In genomic region chr5:72816297-72817075, GRCh38 we compare ENCODE assay signal across 8 cellular contexts. TPM values are rescaled to one million over a fixed set of nuclear protein-coding genes. Genes with fewer than 3 reads are reported as not detected.
DNase-seq lines count a peak whose midpoint lies in the region; ATAC-seq lines count a peak whose summit lies in the region.

TNPO1 (plus strand) TSS chr5:72816661; CDS start chr5:72816738, 77 bp downstream.

- H3K4me1 Mint-ChIP-seq in IgD-negative memory B cell: peaks cover 13 to 20% (median 17%) of the 10 kb centered on the region in 3 donors
- peaks cover 21 to 25% (median 22%) of the 10 kb centered on the region in 3 donors for H3K4me1 Mint-ChIP-seq in naive B cell
- H3K4me1 Mint-ChIP-seq in stimulated activated effector memory CD8-positive, alpha-beta T cell treated with anti-CD3 and anti-CD28 coated beads, Interleukin-12 subunit alpha, Interleukin-12 subunit beta, amount 100 ng/mL, for 72 hours: peaks cover 16% of the 10 kb centered on the region

- H3K9me3 Mint-ChIP-seq in IgD-negative memory B cell (no peaks in the 10 kb centered on the region), naive B cell (no peaks in the 10 kb centered on the region)
- no peaks in the 10 kb centered on the region for H3K9me3 Mint-ChIP-seq in stimulated activated effector memory CD8-positive, alpha-beta T cell treated with anti-CD3 and anti-CD28 coated beads, Interleukin-12 subunit alpha, Interleukin-12 subunit beta, amount 100 ng/mL, for 72 hours

- peak within 1 kb of the TSS; percentile 95 to 98 (median 96) for H3K27ac Mint-ChIP-seq in IgD-negative memory B cell
- H3K27ac Mint-ChIP-seq in naive B cell: peak within 1 kb of the TSS; percentile 94 to 99 (median 98)
- H3K27ac Mint-ChIP-seq in stimulated activated effector memory CD8-positive, alpha-beta T cell treated with anti-CD3 and anti-CD28 coated beads, Interleukin-12 subunit alpha, Interleukin-12 subunit beta, amount 100 ng/mL, for 72 hours: peak within 1 kb of the TSS; percentile 97

- peak; percentile 78 for ATAC-seq in GM21576 (IDR thresholded peaks at IDR 0.05; ENCODE audit: unreplicated experiment)
- peak; percentile 78 to 79 for ATAC-seq in naive B cell (ENCODE audit: low read depth in 2 of 2)
- ATAC-seq in stimulated activated effector memory CD8-positive, alpha-beta T cell treated with anti-CD3 and anti-CD28 coated beads, Interleukin-12 subunit alpha, Interleukin-12 subunit beta, amount 100 ng/mL, for 72 hours: peak; percentile 88

- H3K27me3 Mint-ChIP-seq in IgD-negative memory B cell (peaks cover 6% of the 10 kb centered on the region), naive B cell (peaks cover 0 to 12% (median 7%) of the 10 kb centered on the region in 3 donors)

- peak; percentile 88 for DNase-seq in DMS53 treated with DMSO at 0.1 percent for 48 hours (lab: John Stamatoyannopoulos, UW; ENCODE audit: unreplicated experiment)
- DNase-seq in RKO (ENCODE audit: low spot score): peak; percentile 89
- peak; percentile 67 to 75 for DNase-seq in activated T-helper 1 cell treated with anti-CD3 and anti-CD28 coated beads, Interleukin-2, amount 50 U/mL, for 16 hours (ENCODE audit: low read depth in 1 of 2, low spot score in 1 of 2)
- DNase-seq in fibroblast of gingiva (ENCODE audit: low read depth): peak; percentile 96
- DNase-seq in naive B cell: peak; percentile 91
- DNase-seq in stimulated activated effector memory CD8-positive, alpha-beta T cell treated with anti-CD3 and anti-CD28 coated beads, Interleukin-12 subunit alpha, Interleukin-12 subunit beta, amount 100 ng/mL, for 72 hours (ENCODE audit: low spot score in 2 of 2): peak; percentile 80 to 93

- peaks cover 2% of the 10 kb centered on the region for H3K36me3 Mint-ChIP-seq in IgD-negative memory B cell
- peaks cover 0 to 8% of the 10 kb centered on the region in 2 donors for H3K36me3 Mint-ChIP-seq in naive B cell
- H3K36me3 Mint-ChIP-seq in stimulated activated effector memory CD8-positive, alpha-beta T cell treated with anti-CD3 and anti-CD28 coated beads, Interleukin-12 subunit alpha, Interleukin-12 subunit beta, amount 100 ng/mL, for 72 hours: peaks cover 7% of the 10 kb centered on the region

- H3K4me3 Mint-ChIP-seq in IgD-negative memory B cell (peak within 1 kb of the TSS; percentile 87 to 95 (median 92)), naive B cell (peak within 1 kb of the TSS; percentile 88 to 99 (median 98))
- peak within 1 kb of the TSS; percentile 93 for H3K4me3 Mint-ChIP-seq in stimulated activated effector memory CD8-positive, alpha-beta T cell treated with anti-CD3 and anti-CD28 coated beads, Interleukin-12 subunit alpha, Interleukin-12 subunit beta, amount 100 ng/mL, for 72 hours

RNA-seq across cellular contexts. Expression of gene TNPO1, which starts in this region (rescaled TPM):
- polyA plus RNA-seq in IgD-negative memory B cell (40.9 TPM), naive B cell (ENCODE audit: low read depth in 6 of 6) (10 to 100 TPM; 33.3 to 65.1 (median 63.8) TPM)

Comparison
In these comparisons a context has a peak if more than half of its experiments do, and no peak if none do; other contexts are left out.
1. Peak in every context shown above with its lines: DNase-seq and ATAC-seq.